Comparison of ENCODE assay signal across 1 cellular context in the genomic region with DNA sequence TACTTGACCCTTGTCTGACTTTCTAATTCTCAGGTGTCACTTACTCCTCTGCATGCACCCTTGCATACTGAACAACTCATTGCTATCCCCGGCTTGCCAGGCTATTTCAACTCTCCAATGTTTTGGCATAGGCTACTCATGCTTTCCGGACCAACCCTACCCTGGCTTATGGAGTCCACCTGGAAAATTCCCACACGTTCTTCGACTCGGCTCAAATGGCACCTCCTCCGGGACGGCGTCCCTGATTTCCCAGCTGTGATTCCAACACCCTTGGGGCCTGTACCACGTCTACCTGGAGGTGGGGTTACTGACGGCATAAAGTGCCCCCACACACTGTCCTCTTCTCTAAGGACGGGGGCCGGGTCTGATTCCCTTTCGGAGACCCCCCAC.
TF ChIP-seq lines count a peak whose summit lies in the region.

No MANE protein-coding gene starts in this region.

TF ChIP-seq in K562, 482 proteins besides CTCF, POLR2A, EP300 and RAD21 (continued from another document):
- TF ChIP-seq, protein P1, sequence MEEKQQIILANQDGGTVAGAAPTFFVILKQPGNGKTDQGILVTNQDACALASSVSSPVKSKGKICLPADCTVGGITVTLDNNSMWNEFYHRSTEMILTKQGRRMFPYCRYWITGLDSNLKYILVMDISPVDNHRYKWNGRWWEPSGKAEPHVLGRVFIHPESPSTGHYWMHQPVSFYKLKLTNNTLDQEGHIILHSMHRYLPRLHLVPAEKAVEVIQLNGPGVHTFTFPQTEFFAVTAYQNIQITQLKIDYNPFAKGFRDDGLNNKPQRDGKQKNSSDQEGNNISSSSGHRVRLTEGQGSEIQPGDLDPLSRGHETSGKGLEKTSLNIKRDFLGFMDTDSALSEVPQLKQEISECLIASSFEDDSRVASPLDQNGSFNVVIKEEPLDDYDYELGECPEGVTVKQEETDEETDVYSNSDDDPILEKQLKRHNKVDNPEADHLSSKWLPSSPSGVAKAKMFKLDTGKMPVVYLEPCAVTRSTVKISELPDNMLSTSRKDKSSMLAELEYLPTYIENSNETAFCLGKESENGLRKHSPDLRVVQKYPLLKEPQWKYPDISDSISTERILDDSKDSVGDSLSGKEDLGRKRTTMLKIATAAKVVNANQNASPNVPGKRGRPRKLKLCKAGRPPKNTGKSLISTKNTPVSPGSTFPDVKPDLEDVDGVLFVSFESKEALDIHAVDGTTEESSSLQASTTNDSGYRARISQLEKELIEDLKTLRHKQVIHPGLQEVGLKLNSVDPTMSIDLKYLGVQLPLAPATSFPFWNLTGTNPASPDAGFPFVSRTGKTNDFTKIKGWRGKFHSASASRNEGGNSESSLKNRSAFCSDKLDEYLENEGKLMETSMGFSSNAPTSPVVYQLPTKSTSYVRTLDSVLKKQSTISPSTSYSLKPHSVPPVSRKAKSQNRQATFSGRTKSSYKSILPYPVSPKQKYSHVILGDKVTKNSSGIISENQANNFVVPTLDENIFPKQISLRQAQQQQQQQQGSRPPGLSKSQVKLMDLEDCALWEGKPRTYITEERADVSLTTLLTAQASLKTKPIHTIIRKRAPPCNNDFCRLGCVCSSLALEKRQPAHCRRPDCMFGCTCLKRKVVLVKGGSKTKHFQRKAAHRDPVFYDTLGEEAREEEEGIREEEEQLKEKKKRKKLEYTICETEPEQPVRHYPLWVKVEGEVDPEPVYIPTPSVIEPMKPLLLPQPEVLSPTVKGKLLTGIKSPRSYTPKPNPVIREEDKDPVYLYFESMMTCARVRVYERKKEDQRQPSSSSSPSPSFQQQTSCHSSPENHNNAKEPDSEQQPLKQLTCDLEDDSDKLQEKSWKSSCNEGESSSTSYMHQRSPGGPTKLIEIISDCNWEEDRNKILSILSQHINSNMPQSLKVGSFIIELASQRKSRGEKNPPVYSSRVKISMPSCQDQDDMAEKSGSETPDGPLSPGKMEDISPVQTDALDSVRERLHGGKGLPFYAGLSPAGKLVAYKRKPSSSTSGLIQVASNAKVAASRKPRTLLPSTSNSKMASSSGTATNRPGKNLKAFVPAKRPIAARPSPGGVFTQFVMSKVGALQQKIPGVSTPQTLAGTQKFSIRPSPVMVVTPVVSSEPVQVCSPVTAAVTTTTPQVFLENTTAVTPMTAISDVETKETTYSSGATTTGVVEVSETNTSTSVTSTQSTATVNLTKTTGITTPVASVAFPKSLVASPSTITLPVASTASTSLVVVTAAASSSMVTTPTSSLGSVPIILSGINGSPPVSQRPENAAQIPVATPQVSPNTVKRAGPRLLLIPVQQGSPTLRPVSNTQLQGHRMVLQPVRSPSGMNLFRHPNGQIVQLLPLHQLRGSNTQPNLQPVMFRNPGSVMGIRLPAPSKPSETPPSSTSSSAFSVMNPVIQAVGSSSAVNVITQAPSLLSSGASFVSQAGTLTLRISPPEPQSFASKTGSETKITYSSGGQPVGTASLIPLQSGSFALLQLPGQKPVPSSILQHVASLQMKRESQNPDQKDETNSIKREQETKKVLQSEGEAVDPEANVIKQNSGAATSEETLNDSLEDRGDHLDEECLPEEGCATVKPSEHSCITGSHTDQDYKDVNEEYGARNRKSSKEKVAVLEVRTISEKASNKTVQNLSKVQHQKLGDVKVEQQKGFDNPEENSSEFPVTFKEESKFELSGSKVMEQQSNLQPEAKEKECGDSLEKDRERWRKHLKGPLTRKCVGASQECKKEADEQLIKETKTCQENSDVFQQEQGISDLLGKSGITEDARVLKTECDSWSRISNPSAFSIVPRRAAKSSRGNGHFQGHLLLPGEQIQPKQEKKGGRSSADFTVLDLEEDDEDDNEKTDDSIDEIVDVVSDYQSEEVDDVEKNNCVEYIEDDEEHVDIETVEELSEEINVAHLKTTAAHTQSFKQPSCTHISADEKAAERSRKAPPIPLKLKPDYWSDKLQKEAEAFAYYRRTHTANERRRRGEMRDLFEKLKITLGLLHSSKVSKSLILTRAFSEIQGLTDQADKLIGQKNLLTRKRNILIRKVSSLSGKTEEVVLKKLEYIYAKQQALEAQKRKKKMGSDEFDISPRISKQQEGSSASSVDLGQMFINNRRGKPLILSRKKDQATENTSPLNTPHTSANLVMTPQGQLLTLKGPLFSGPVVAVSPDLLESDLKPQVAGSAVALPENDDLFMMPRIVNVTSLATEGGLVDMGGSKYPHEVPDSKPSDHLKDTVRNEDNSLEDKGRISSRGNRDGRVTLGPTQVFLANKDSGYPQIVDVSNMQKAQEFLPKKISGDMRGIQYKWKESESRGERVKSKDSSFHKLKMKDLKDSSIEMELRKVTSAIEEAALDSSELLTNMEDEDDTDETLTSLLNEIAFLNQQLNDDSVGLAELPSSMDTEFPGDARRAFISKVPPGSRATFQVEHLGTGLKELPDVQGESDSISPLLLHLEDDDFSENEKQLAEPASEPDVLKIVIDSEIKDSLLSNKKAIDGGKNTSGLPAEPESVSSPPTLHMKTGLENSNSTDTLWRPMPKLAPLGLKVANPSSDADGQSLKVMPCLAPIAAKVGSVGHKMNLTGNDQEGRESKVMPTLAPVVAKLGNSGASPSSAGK (IDR thresholded peaks at IDR 0.05), result no peak
- TF ChIP-seq SRSF1 (IDR thresholded peaks at IDR 0.05; ENCODE audit: low read depth, low read length) (no peak), FOS (IDR thresholded peaks at IDR 0.05; ENCODE audit: extremely low read depth, insufficient read length) (no peak), ZNF780A (CRISPR knock-in tag; IDR thresholded peaks at IDR 0.05) (no peak), PTBP1 (IDR thresholded peaks at IDR 0.05; ENCODE audit: low read depth, low read length) (no peak)
- TF ChIP-seq, protein P2, sequence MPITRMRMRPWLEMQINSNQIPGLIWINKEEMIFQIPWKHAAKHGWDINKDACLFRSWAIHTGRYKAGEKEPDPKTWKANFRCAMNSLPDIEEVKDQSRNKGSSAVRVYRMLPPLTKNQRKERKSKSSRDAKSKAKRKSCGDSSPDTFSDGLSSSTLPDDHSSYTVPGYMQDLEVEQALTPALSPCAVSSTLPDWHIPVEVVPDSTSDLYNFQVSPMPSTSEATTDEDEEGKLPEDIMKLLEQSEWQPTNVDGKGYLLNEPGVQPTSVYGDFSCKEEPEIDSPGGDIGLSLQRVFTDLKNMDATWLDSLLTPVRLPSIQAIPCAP (CRISPR knock-in tag; IDR thresholded peaks at IDR 0.05; ENCODE audit: borderline replicate concordance), result no peak
- TF ChIP-seq, protein P3, sequence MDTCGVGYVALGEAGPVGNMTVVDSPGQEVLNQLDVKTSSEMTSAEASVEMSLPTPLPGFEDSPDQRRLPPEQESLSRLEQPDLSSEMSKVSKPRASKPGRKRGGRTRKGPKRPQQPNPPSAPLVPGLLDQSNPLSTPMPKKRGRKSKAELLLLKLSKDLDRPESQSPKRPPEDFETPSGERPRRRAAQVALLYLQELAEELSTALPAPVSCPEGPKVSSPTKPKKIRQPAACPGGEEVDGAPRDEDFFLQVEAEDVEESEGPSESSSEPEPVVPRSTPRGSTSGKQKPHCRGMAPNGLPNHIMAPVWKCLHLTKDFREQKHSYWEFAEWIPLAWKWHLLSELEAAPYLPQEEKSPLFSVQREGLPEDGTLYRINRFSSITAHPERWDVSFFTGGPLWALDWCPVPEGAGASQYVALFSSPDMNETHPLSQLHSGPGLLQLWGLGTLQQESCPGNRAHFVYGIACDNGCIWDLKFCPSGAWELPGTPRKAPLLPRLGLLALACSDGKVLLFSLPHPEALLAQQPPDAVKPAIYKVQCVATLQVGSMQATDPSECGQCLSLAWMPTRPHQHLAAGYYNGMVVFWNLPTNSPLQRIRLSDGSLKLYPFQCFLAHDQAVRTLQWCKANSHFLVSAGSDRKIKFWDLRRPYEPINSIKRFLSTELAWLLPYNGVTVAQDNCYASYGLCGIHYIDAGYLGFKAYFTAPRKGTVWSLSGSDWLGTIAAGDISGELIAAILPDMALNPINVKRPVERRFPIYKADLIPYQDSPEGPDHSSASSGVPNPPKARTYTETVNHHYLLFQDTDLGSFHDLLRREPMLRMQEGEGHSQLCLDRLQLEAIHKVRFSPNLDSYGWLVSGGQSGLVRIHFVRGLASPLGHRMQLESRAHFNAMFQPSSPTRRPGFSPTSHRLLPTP (IDR thresholded peaks at IDR 0.05; ENCODE audit: borderline replicate concordance, extremely low read depth, insufficient read length), result peak; percentile 75
